Comparison of ENCODE assay signal across 18 cellular contexts in the genomic region with DNA sequence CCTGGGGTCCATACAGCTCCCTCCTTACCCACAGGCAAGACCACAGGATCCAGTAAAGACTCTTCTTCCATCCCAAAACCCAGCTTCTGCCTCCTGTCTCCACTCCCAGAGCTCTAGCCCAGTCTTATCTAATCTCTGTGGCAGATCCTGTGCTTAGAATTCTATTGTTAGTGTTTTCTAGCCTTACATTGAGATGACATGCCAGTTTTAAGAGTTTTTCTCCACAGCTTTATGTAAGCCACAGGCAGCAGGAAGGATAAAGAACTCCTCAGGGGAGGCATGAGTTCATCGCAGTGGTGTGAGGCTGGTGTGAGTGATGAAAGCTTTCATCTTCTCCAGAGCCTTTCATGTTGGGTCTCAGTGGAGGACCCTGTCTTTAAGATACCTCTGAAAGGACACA.
DNase-seq lines count a peak whose midpoint lies in the region; ATAC-seq and TF ChIP-seq lines count a peak whose summit lies in the region.
"Had no signal": no experiment of that assay in that cellular context is flagged by ENCODE, and none has a peak within 500 bp of the region (broad histone marks: within the 10 kb centered on the region; RNA-seq: fewer than 3 reads in every experiment).

No MANE protein-coding gene starts in this region.

- DNase-seq in amniotic epithelial cell (ENCODE audit: low read depth) (peak; percentile 25), mesenchymal stem cell (peak; percentile 11), smooth muscle cell (lab: John Stamatoyannopoulos, UW; ENCODE audit: unreplicated experiment) (no peak), colonic mucosa (no peak), foreskin keratinocyte (no peak)
- DNase-seq in activated CD4-positive, alpha-beta T cell treated with anti-CD3 and anti-CD28 coated beads, Interleukin-2, amount 50 U/mL, for 48 hours: no peak
- DNase-seq in stimulated activated CD4-positive, alpha-beta T cell treated with anti-CD3 and anti-CD28 coated beads, Interleukin-15, amount 100 ng/mL, for 24 hours: no peak
- DNase-seq: 8988T; C1 segment of cervical spinal cord; CD4-positive, CD25-positive, alpha-beta regulatory T cell; CD8-positive, alpha-beta memory T cell; COR-L47; DMS 273 treated with DMSO at 0.1 percent for 48 hours; HCEC 1CT; HFFc6 had no signal

- intact Hi-C loops in colonic mucosa (cut with DNase I): no loop called here

- H2BK12ac ChIP-seq in mesenchymal stem cell (ENCODE audit: low read length in 2 of 2): no peak overlapping the region

- H3K4me1 ChIP-seq in BLaER1 treated with 17β-estradiol and CSF1 and Interleukin-3, amounts not matched to agents 10 nM and 100 nM: peaks cover 0 to 17% (median 4%) of the 10 kb centered on the region in 10 experiments; a peak in 8 of 20 replicates
- H3K4me1 ChIP-seq in mesenchymal stem cell (ENCODE audit: control insufficient read depth, insufficient read depth, low read depth, low read length) (no peaks in the 10 kb centered on the region), smooth muscle cell (ENCODE audit: low read depth) (no peaks in the 10 kb centered on the region), colonic mucosa (no peaks in the 10 kb centered on the region), foreskin keratinocyte (no peaks in the 10 kb centered on the region)

- peak overlapping the region in 1 of 11 experiments; percentile 8; a peak in 1 of 22 replicates for H3K9ac ChIP-seq in BLaER1 treated with 17β-estradiol and CSF1 and Interleukin-3, amounts not matched to agents 10 nM and 100 nM
- H3K9ac ChIP-seq in mesenchymal stem cell (ENCODE audit: low read length): no peak overlapping the region
- H3K9ac ChIP-seq in smooth muscle cell (ENCODE audit: low read depth): no peak overlapping the region
- H3K9ac ChIP-seq in colonic mucosa (ENCODE audit: low read depth in 2 of 2, low read length in 2 of 2): no peak overlapping the region

- no peaks in the 10 kb centered on the region for H4K20me1 ChIP-seq in BLaER1 treated with 17β-estradiol and CSF1 and Interleukin-3, amounts not matched to agents 10 nM and 100 nM
- H4K20me1 ChIP-seq in smooth muscle cell (ENCODE audit: low read depth): no peaks in the 10 kb centered on the region

- H2AFZ ChIP-seq in mesenchymal stem cell (ENCODE audit: low read depth, low read length) (no peak overlapping the region), smooth muscle cell (ENCODE audit: low read depth) (no peak overlapping the region)
- H2AFZ ChIP-seq: GM23338 had no signal

- no peak overlapping the region for H2AK5ac ChIP-seq in mesenchymal stem cell (ENCODE audit: low read length, severe bottlenecking)

- H3K18ac ChIP-seq in mesenchymal stem cell (ENCODE audit: low read depth in 1 of 2, low read length in 2 of 2): no peak overlapping the region

- peaks cover 0 to 11% (median 4%) of the 10 kb centered on the region in 11 experiments; a peak in 7 of 22 replicates for H3K9me3 ChIP-seq in BLaER1 treated with 17β-estradiol and CSF1 and Interleukin-3, amounts not matched to agents 10 nM and 100 nM (replicated peaks in 1 of 11)
- H3K9me3 ChIP-seq in mesenchymal stem cell (ENCODE audit: control insufficient read depth, low read length): no peaks in the 10 kb centered on the region
- H3K9me3 ChIP-seq in smooth muscle cell (replicated peaks; ENCODE audit: low read depth): no peaks in the 10 kb centered on the region
- no peaks in the 10 kb centered on the region for H3K9me3 ChIP-seq in colonic mucosa

- H3K27ac ChIP-seq in BLaER1 treated with 17β-estradiol and CSF1 and Interleukin-3, amounts not matched to agents 10 nM and 100 nM: peak overlapping the region in 3 of 11 experiments; percentile 11 to 52 (median 45); a peak in 2 of 22 replicates
- no peak overlapping the region for H3K27ac ChIP-seq in mesenchymal stem cell (ENCODE audit: low read length, poor library complexity, severe bottlenecking)
- H3K27ac ChIP-seq in smooth muscle cell (ENCODE audit: low read depth): peak overlapping the region; percentile 31
- no peak overlapping the region for H3K27ac ChIP-seq in colonic mucosa
- no peak overlapping the region for H3K27ac ChIP-seq in foreskin keratinocyte
- H3K27ac ChIP-seq: HL-60 had no signal

- no peak overlapping the region for H3K4me3 ChIP-seq in BLaER1 treated with 17β-estradiol and CSF1 and Interleukin-3, amounts not matched to agents 10 nM and 100 nM
- H3K4me3 ChIP-seq in mesenchymal stem cell (ENCODE audit: insufficient read depth in 1 of 2, low read depth in 1 of 2, low read length in 2 of 2): no peak overlapping the region
- no peak overlapping the region for H3K4me3 ChIP-seq in smooth muscle cell
- no peak overlapping the region for H3K4me3 ChIP-seq in colonic mucosa
- H3K4me3 ChIP-seq: GM23338 had no signal

- no peaks in the 10 kb centered on the region for H3K79me2 ChIP-seq in smooth muscle cell (ENCODE audit: low read depth)

- WGBS in mesenchymal stem cell: 43% methylated on average over 1 of the region's 1 CpG
- 7% methylated on average over 1 of the region's 1 CpG for WGBS in smooth muscle cell (ENCODE audit: low lambda C conversion rate)

- H4K8ac ChIP-seq in mesenchymal stem cell (ENCODE audit: low read length): no peak overlapping the region

- H2BK120ac ChIP-seq in mesenchymal stem cell (ENCODE audit: low read depth, low read length): no peak overlapping the region

- no peaks in the 10 kb centered on the region for H3K36me3 ChIP-seq in BLaER1 treated with 17β-estradiol and CSF1 and Interleukin-3, amounts not matched to agents 10 nM and 100 nM
- no peaks in the 10 kb centered on the region for H3K36me3 ChIP-seq in mesenchymal stem cell (ENCODE audit: control insufficient read depth in 1 of 2, insufficient read depth in 2 of 2, low read depth in 1 of 2, low read length in 2 of 2)
- H3K36me3 ChIP-seq in smooth muscle cell (ENCODE audit: low read depth): no peaks in the 10 kb centered on the region
- H3K36me3 ChIP-seq in colonic mucosa: no peaks in the 10 kb centered on the region

- no peak for TF ChIP-seq CTCF in smooth muscle cell (IDR thresholded peaks at IDR 0.05; ENCODE audit: borderline replicate concordance, insufficient read depth, poor library complexity, severe bottlenecking)
- TF ChIP-seq CTCF in colonic mucosa (IDR thresholded peaks at IDR 0.05): no peak
- TF ChIP-seq CTCF in foreskin keratinocyte (conservative IDR thresholded peaks at IDR 0.05): no peak

- H3K79me1 ChIP-seq in mesenchymal stem cell (replicated peaks; ENCODE audit: low read length, poor library complexity, severe bottlenecking): no peaks in the 10 kb centered on the region

- ATAC-seq in foreskin keratinocyte: no peak
- ATAC-seq: GM23338 had no signal

- no peak overlapping the region for H3K23ac ChIP-seq in mesenchymal stem cell (ENCODE audit: low read length in 2 of 2)

- H3K27me3 ChIP-seq in BLaER1 treated with 17β-estradiol and CSF1 and Interleukin-3, amounts not matched to agents 10 nM and 100 nM: no peaks in the 10 kb centered on the region
- H3K27me3 ChIP-seq in mesenchymal stem cell (ENCODE audit: control insufficient read depth in 1 of 2, insufficient read depth in 1 of 2, low read length in 2 of 2): no peaks in the 10 kb centered on the region
- no peaks in the 10 kb centered on the region for H3K27me3 ChIP-seq in smooth muscle cell (ENCODE audit: low read depth)
- no peaks in the 10 kb centered on the region for H3K27me3 ChIP-seq in colonic mucosa
- no peaks in the 10 kb centered on the region for H3K27me3 ChIP-seq in foreskin keratinocyte

- no peak overlapping the region for H3K4ac ChIP-seq in mesenchymal stem cell (ENCODE audit: low read depth in 1 of 2, low read length in 2 of 2)

- no peak overlapping the region for H2BK5ac ChIP-seq in mesenchymal stem cell (ENCODE audit: low read depth, low read length, poor library complexity, severe bottlenecking)

- H3F3A ChIP-seq in smooth muscle cell (ENCODE audit: low read depth): no peaks in the 10 kb centered on the region

- no peak overlapping the region for H4K91ac ChIP-seq in mesenchymal stem cell (ENCODE audit: low read length)

- H2BK15ac ChIP-seq in mesenchymal stem cell (ENCODE audit: low read depth, poor library complexity, severe bottlenecking): no peak overlapping the region

- H3K4me2 ChIP-seq in BLaER1 treated with 17β-estradiol and CSF1 and Interleukin-3, amounts not matched to agents 10 nM and 100 nM: peak overlapping the region in 6 of 11 experiments; percentile 30 to 59 (median 54); a peak in 12 of 22 replicates
- H3K4me2 ChIP-seq in mesenchymal stem cell (ENCODE audit: low read length, poor library complexity, severe bottlenecking) (no peak overlapping the region), smooth muscle cell (peak overlapping the region; percentile 7)
- H3K4me2 ChIP-seq: GM23338 had no signal

- no peak overlapping the region for H3K14ac ChIP-seq in mesenchymal stem cell (ENCODE audit: low read length in 2 of 2)

Comparison
In these comparisons a context has a peak if more than half of its experiments do, and no peak if none do; other contexts are left out.
1. DNase-seq: peak in amniotic epithelial cell (single experiment) and mesenchymal stem cell (single experiment); none in smooth muscle cell (single experiment), activated CD4-positive, alpha-beta T cell treated with anti-CD3 and anti-CD28 coated beads, Interleukin-2, amount 50 U/mL, for 48 hours (0 of 2), colonic mucosa (single experiment), foreskin keratinocyte (0 of 2) and stimulated activated CD4-positive, alpha-beta T cell treated with anti-CD3 and anti-CD28 coated beads, Interleukin-15, amount 100 ng/mL, for 24 hours (single experiment).